In genomic region chr13:21034602-21035190, GRCh38 we compare ENCODE assay signal across 10 cellular contexts. TPM values are rescaled to one million over a fixed set of nuclear protein-coding genes. Genes with fewer than 3 reads are reported as not detected.
DNase-seq lines count a peak whose midpoint lies in the region; ATAC-seq and TF ChIP-seq lines count a peak whose summit lies in the region.
"Had no signal": no experiment of that assay in that cellular context is flagged by ENCODE, and none has a peak within 500 bp of the region (broad histone marks: within the 10 kb centered on the region; RNA-seq: fewer than 3 reads in every experiment).

No MANE protein-coding gene starts in this region.

- peaks cover 14% of the 10 kb centered on the region for H3K9me3 Mint-ChIP-seq in neural progenitor cell
- no peaks in the 10 kb centered on the region for H3K9me3 Mint-ChIP-seq in activated CD8-positive, alpha-beta memory T cell treated with anti-CD3 and anti-CD28 coated beads, Interleukin-2, amount 10 ng/mL, durations not matched to agents 7 days and 5 days (ENCODE audit: low read depth)
- H3K9me3 Mint-ChIP-seq: stimulated activated naive CD8-positive, alpha-beta T cell treated with anti-CD3 and anti-CD28 coated beads, Interleukin-15, amount 100 ng/mL, for 72 hours had no signal

- no peak overlapping the region for H3K4me2 ChIP-seq in neural progenitor cell

- H3K4me1 Mint-ChIP-seq in neural progenitor cell: peaks cover 2% of the 10 kb centered on the region
- peaks cover 1% of the 10 kb centered on the region for H3K4me1 Mint-ChIP-seq in activated CD8-positive, alpha-beta memory T cell treated with anti-CD3 and anti-CD28 coated beads, Interleukin-2, amount 10 ng/mL, durations not matched to agents 7 days and 5 days

- H3K4me1 ChIP-seq in BE2C (no peaks in the 10 kb centered on the region), neural progenitor cell (peaks cover 13% of the 10 kb centered on the region)

- no peaks in the 10 kb centered on the region for H3F3A ChIP-seq in neural progenitor cell (ENCODE audit: low read depth)

- no peak overlapping the region for H2AFZ ChIP-seq in neural progenitor cell (replicated peaks)

- H3K36me3 ChIP-seq in BE2C (no peaks in the 10 kb centered on the region), neural progenitor cell (no peaks in the 10 kb centered on the region)

- no peaks in the 10 kb centered on the region for H3K27me3 Mint-ChIP-seq in neural progenitor cell (ENCODE audit: insufficient read depth, low read depth)
- H3K27me3 Mint-ChIP-seq in activated CD8-positive, alpha-beta memory T cell treated with anti-CD3 and anti-CD28 coated beads, Interleukin-2, amount 10 ng/mL, durations not matched to agents 7 days and 5 days: peaks cover 5% of the 10 kb centered on the region
- H3K27me3 Mint-ChIP-seq: stimulated activated naive CD8-positive, alpha-beta T cell treated with anti-CD3 and anti-CD28 coated beads, Interleukin-15, amount 100 ng/mL, for 72 hours had no signal

- H3K27ac Mint-ChIP-seq in neural progenitor cell: no peak overlapping the region
- H3K27ac Mint-ChIP-seq in activated CD8-positive, alpha-beta memory T cell treated with anti-CD3 and anti-CD28 coated beads, Interleukin-2, amount 10 ng/mL, durations not matched to agents 7 days and 5 days: no peak overlapping the region

- H3K9ac ChIP-seq in neural progenitor cell: no peak overlapping the region

- H3K79me2 ChIP-seq in neural progenitor cell (ENCODE audit: low read depth): peaks cover 100% of the 10 kb centered on the region

- DNase-seq in BE2C: no peak
- DNase-seq in HT1080 (ENCODE audit: low read depth): peak; percentile 34
- no peak for DNase-seq in epithelial cell of proximal tubule (ENCODE audit: low read depth)
- DNase-seq in neural progenitor cell (ENCODE audit: low spot score): peak; percentile 35
- DNase-seq in activated CD8-positive, alpha-beta memory T cell treated with anti-CD3 and anti-CD28 coated beads, Interleukin-2, amount 10 ng/mL, durations not matched to agents 7 days and 5 days: no peak
- DNase-seq in NOMO-1 (lab: John Stamatoyannopoulos, UW; ENCODE audit: unreplicated experiment in 2 of 2): no peak
- DNase-seq: NCI-H1092; stimulated activated naive CD8-positive, alpha-beta T cell treated with anti-CD3 and anti-CD28 coated beads, Interleukin-15, amount 100 ng/mL, for 72 hours had no signal

- H3K9me3 ChIP-seq in BE2C (no peaks in the 10 kb centered on the region), neural progenitor cell (ENCODE audit: low read depth) (no peaks in the 10 kb centered on the region)

- ATAC-seq in GM19035 (IDR thresholded peaks at IDR 0.05; ENCODE audit: unreplicated experiment) (no peak), HG03442 (IDR thresholded peaks at IDR 0.05; ENCODE audit: unreplicated experiment) (no peak)
- no peak for ATAC-seq in activated CD8-positive, alpha-beta memory T cell treated with anti-CD3 and anti-CD28 coated beads, Interleukin-2, amount 10 ng/mL, durations not matched to agents 7 days and 5 days
- ATAC-seq: stimulated activated naive CD8-positive, alpha-beta T cell treated with anti-CD3 and anti-CD28 coated beads, Interleukin-15, amount 100 ng/mL, for 72 hours had no signal

- no peak overlapping the region for H3K27ac ChIP-seq in neural progenitor cell

- H3K4me3 Mint-ChIP-seq in neural progenitor cell: no peak overlapping the region
- H3K4me3 Mint-ChIP-seq in activated CD8-positive, alpha-beta memory T cell treated with anti-CD3 and anti-CD28 coated beads, Interleukin-2, amount 10 ng/mL, durations not matched to agents 7 days and 5 days: no peak overlapping the region
- H3K4me3 Mint-ChIP-seq: stimulated activated naive CD8-positive, alpha-beta T cell treated with anti-CD3 and anti-CD28 coated beads, Interleukin-15, amount 100 ng/mL, for 72 hours had no signal

- H3K27me3 ChIP-seq in BE2C (no peaks in the 10 kb centered on the region; the same call in 1 of the 2 replicates), neural progenitor cell (no peaks in the 10 kb centered on the region)

- CTCF ChIA-PET in activated CD8-positive, alpha-beta memory T cell treated with anti-CD3 and anti-CD28 coated beads, Interleukin-2, amount 10 ng/mL, durations not matched to agents 7 days and 5 days (lab: Charles Lee): interaction anchor here (1.2 kb wide), 2 partner anchors 13 to 54 kb away, joined by 3 read pairs; no protein-coding TSS in a partner anchor

- H4K20me1 ChIP-seq in neural progenitor cell (ENCODE audit: low read depth): peaks cover 74% of the 10 kb centered on the region

- H3K36me3 Mint-ChIP-seq in neural progenitor cell: peaks cover 28% of the 10 kb centered on the region
- no peaks in the 10 kb centered on the region for H3K36me3 Mint-ChIP-seq in activated CD8-positive, alpha-beta memory T cell treated with anti-CD3 and anti-CD28 coated beads, Interleukin-2, amount 10 ng/mL, durations not matched to agents 7 days and 5 days

- TF ChIP-seq CTCF in BE2C (IDR thresholded peaks at IDR 0.05; ENCODE audit: low read depth, low read length) (0 out of 2 replicates have a peak, but pooled peaks have one; percentile 8), epithelial cell of proximal tubule (conservative IDR thresholded peaks at IDR 0.05; ENCODE audit: low read depth, low read length) (peak; percentile 49), neural progenitor cell (IDR thresholded peaks at IDR 0.05) (peak; percentile 15)

- H3K4me3 ChIP-seq in BE2C (ENCODE audit: low read depth, low read length) (no peak overlapping the region), epithelial cell of proximal tubule (ENCODE audit: low read depth, low read length) (no peak overlapping the region), neural progenitor cell (no peak overlapping the region)

RNA-seq across cellular contexts. Expression of gene LATS2, which starts 26.7 kb away (rescaled TPM):
- polyA plus RNA-seq in BE2C (2012; ENCODE audit: insufficient read depth, insufficient read length, low read depth): not detected
- total RNA-seq in HT1080 (2014; rRNA removed; shearing (Covaris generic)): 11.7 and 11.8 TPM in 2 replicates
- 14.1 and 17.7 TPM in 2 replicates for polyA plus RNA-seq in HT1080 (2015; cell fraction: cytosol; rRNA removed)
- polyA plus RNA-seq in HT1080 (2015; cell fraction: nucleus; rRNA removed): 12.8 and 17.2 TPM in 2 replicates
- total RNA-seq in epithelial cell of proximal tubule: 17.1 and 22.1 TPM in 2 replicates
- total RNA-seq in neural progenitor cell (ENCODE audit: low replicate concordance): 15.2 and 18.4 TPM in 2 replicates
- 1 to 10 TPM; 2.8 to 4.7 TPM for total RNA-seq in activated CD8-positive, alpha-beta memory T cell treated with anti-CD3 and anti-CD28 coated beads, Interleukin-2, amount 10 ng/mL, durations not matched to agents 7 days and 5 days

Comparison
In these comparisons a context has a peak if more than half of its experiments do, and no peak if none do; other contexts are left out.
1. DNase-seq: peak in HT1080 (single experiment) and neural progenitor cell (single experiment); none in BE2C (single experiment), epithelial cell of proximal tubule (single experiment), activated CD8-positive, alpha-beta memory T cell treated with anti-CD3 and anti-CD28 coated beads, Interleukin-2, amount 10 ng/mL, durations not matched to agents 7 days and 5 days (single experiment) and NOMO-1 (0 of 2).
2. Peak in every context shown above with its lines, with median percentiles within 50 percentile points of each other: CTCF ChIP-seq.